ENCODE assay signal across 13 cellular contexts in genomic region chr2:240466579-240467148, GRCh38. TPM values are rescaled to one million over a fixed set of nuclear protein-coding genes. Genes with fewer than 3 reads are reported as not detected.
DNase-seq lines count a peak whose midpoint lies in the region; ATAC-seq and TF ChIP-seq lines count a peak whose summit lies in the region.
"Had no signal": no experiment of that assay in that cellular context is flagged by ENCODE, and none has a peak within 500 bp of the region (broad histone marks: within the 10 kb centered on the region; RNA-seq: fewer than 3 reads in every experiment).

No MANE protein-coding gene starts in this region.

- no peak overlapping the region for H3K4me3 ChIP-seq in stomach
- H3K4me3 ChIP-seq: dorsolateral prefrontal cortex, vagina had no signal

- H3K27me3 ChIP-seq in stomach = no peaks in the 10 kb centered on the region
- H3K27me3 ChIP-seq: dorsolateral prefrontal cortex, vagina had no signal

- POLR2A ChIA-PET in activated B cell treated with CpG ODN at 0.5 μM for 24 hours (lab: Charles Lee) = no interaction called here

- H3K9me3 ChIP-seq in stomach = no peaks in the 10 kb centered on the region
- H3K9me3 ChIP-seq: vagina had no signal

- peaks cover 1% of the 10 kb centered on the region for H3K36me3 Mint-ChIP-seq in activated B cell treated with CpG ODN at 0.5 μM for 24 hours (ENCODE audit: low read depth)

- H3K4me1 ChIP-seq in stomach = no peaks in the 10 kb centered on the region
- H3K4me1 ChIP-seq: vagina had no signal

- H3K27me3 Mint-ChIP-seq in activated B cell treated with CpG ODN at 0.5 μM for 24 hours = no peaks in the 10 kb centered on the region

- peak; percentile 62 for DNase-seq in activated effector memory CD4-positive, alpha-beta T cell treated with anti-CD3 and anti-CD28 coated beads, Interleukin-2, amount 50 U/mL, for 16 hours
- DNase-seq in activated effector memory CD4-positive, alpha-beta T cell treated with Interleukin-2 at 50 U/mL for 16 hours = no peak
- DNase-seq in activated B cell treated with CpG ODN at 0.5 μM for 24 hours (peak; percentile 13), islet precursor cell (peak; percentile 44), stomach (peak; percentile 17), NCI-H510A treated with DMSO at 0.1 percent for 48 hours (lab: John Stamatoyannopoulos, UW) (no peak)
- DNase-seq: activated CD4-positive, CD25-positive, alpha-beta regulatory T cell treated with anti-CD3 and anti-CD28 coated beads, Interleukin-2, amount 50 U/mL, for 72 hours; KG1 had no signal

- no peak overlapping the region for H3K27ac ChIP-seq in stomach
- H3K27ac ChIP-seq: vagina had no signal

- no peaks in the 10 kb centered on the region for H3K9me3 Mint-ChIP-seq in activated B cell treated with CpG ODN at 0.5 μM for 24 hours

- peaks cover 2% of the 10 kb centered on the region for H3K4me1 Mint-ChIP-seq in activated B cell treated with CpG ODN at 0.5 μM for 24 hours

- CTCF ChIA-PET in activated B cell treated with CpG ODN at 0.5 μM for 24 hours (lab: Charles Lee) = no interaction called here

- peaks cover 0 to 58% (median 40%) of the 10 kb centered on the region in 4 donors for H3K36me3 ChIP-seq in stomach

- intact Hi-C loops in activated B cell treated with CpG ODN at 0.5 μM for 24 hours (cut with micrococcal nuclease) = no loop called here
- intact Hi-C loops in stomach (cut with DNase I; ENCODE audit: low total_unique reads) = no loop called here

- ATAC-seq in activated B cell treated with CpG ODN at 0.5 μM for 24 hours (ENCODE audit: low read depth) = no peak
- ATAC-seq in HG02870 (IDR thresholded peaks at IDR 0.05; ENCODE audit: unreplicated experiment) = no peak
- no peak for ATAC-seq in HG03196 (IDR thresholded peaks at IDR 0.05; ENCODE audit: unreplicated experiment)

- TF ChIP-seq POLR2A in stomach (IDR thresholded peaks at IDR 0.05) = no peak

- no peak for TF ChIP-seq EP300 in stomach (IDR thresholded peaks at IDR 0.05)

- WGBS in stomach, 5 donors = 81 to 92% (median 89%) methylated on average over 6 to 19 of the region's 19 CpGs

- no peak for TF ChIP-seq CTCF in activated B cell treated with CpG ODN at 0.5 μM for 24 hours (IDR thresholded peaks at IDR 0.05)
- no peak for TF ChIP-seq CTCF in stomach (IDR thresholded peaks at IDR 0.05)

- H3K4me3 Mint-ChIP-seq in activated B cell treated with CpG ODN at 0.5 μM for 24 hours = no peak overlapping the region
- H3K4me3 Mint-ChIP-seq: nephron had no signal

- H3K27ac Mint-ChIP-seq in activated B cell treated with CpG ODN at 0.5 μM for 24 hours = no peak overlapping the region
- H3K27ac Mint-ChIP-seq: nephron had no signal

RNA-seq across cellular contexts. Expression of gene GPC1, which starts 31.2 kb away (rescaled TPM):
- 1.1 and 1.9 TPM in 2 replicates for total RNA-seq in activated B cell treated with CpG ODN at 0.5 μM for 24 hours
- total RNA-seq in stomach = 100 to 1,000 TPM in 1 of 5 donors, 10 to 100 TPM in 4; 11.7 to 117 (median 28.8) TPM
- 10 to 100 TPM in 2 of 3 donors, 1 to 10 TPM in 1; 6.3 to 40.1 (median 14.0) TPM for polyA plus RNA-seq in stomach

Comparison
In these comparisons a context has a peak if more than half of its experiments do, and no peak if none do; other contexts are left out.
1. DNase-seq: peak in activated effector memory CD4-positive, alpha-beta T cell treated with anti-CD3 and anti-CD28 coated beads, Interleukin-2, amount 50 U/mL, for 16 hours (single experiment), activated B cell treated with CpG ODN at 0.5 μM for 24 hours (single experiment), islet precursor cell (single experiment) and stomach (single experiment); none in activated effector memory CD4-positive, alpha-beta T cell treated with Interleukin-2 at 50 U/mL for 16 hours (single experiment) and NCI-H510A treated with DMSO at 0.1 percent for 48 hours (single experiment).